In genomic region chr1:176876966-176877515, GRCh38 we compare ENCODE assay signal across 32 cellular contexts.
"Had no signal": no experiment of that assay in that cellular context is flagged by ENCODE, and none has a peak within 500 bp of the region (broad histone marks: within the 10 kb centered on the region; RNA-seq: fewer than 3 reads in every experiment).

No MANE protein-coding gene starts in this region.

- ATAC-seq: activated CD8-positive, alpha-beta T cell treated with anti-CD3 and anti-CD28 coated beads for 36 hours; activated naive CD4-positive, alpha-beta T cell treated with anti-CD3 and anti-CD28 coated beads, Interleukin-2, amount 50 U/mL, for 72 hours; activated T-cell treated with anti-CD3 and anti-CD28 coated beads, Interleukin-2, amount 50 U/mL, for 4 hours; activated T-cell treated with anti-CD3 and anti-CD28 coated beads, Interleukin-2, amount 50 U/mL, for 72 hours; activated T-helper 17 cell treated with anti-CD3 and anti-CD28 coated beads, Interleukin-2, amount 50 U/mL, for 72 hours; body of pancreas had no signal

- DNase-seq: activated B cell treated with CpG ODN at 0.5 μM for 24 hours; activated CD4-positive, alpha-beta memory T cell treated with anti-CD3 and anti-CD28 coated beads for 36 hours; activated CD4-positive, alpha-beta T cell treated with anti-CD3 and anti-CD28 coated beads for 4 hours; activated CD4-positive, alpha-beta T cell treated with anti-CD3 and anti-CD28 coated beads, Interleukin-2, amount 10 ng/mL, durations not matched to agents 24 days and 14 days; activated CD4-positive, alpha-beta T cell treated with anti-CD3 and anti-CD28 coated beads, Interleukin-2, amount 50 U/mL, for 1 hour; activated CD4-positive, alpha-beta T cell treated with anti-CD3 and anti-CD28 coated beads, Interleukin-2, amount 50 U/mL, for 4 hours; activated CD4-positive, CD25-positive, alpha-beta regulatory T cell treated with anti-CD3 and anti-CD28 coated beads, Interleukin-2, amount 50 U/mL, for 72 hours; activated CD8-positive, alpha-beta memory T cell treated with anti-CD3 and anti-CD28 coated beads, Interleukin-2, amount 50 U/mL, for 4 hours; activated CD8-positive, alpha-beta T cell treated with anti-CD3 and anti-CD28 coated beads for 36 hours; activated effector memory CD4-positive, alpha-beta T cell treated with anti-CD3 and anti-CD28 coated beads, Interleukin-2, amount 50 U/mL, for 16 hours; activated gamma-delta T cell treated with Interleukin-2 at 50 U/mL for 16 hours; activated naive CD4-positive, alpha-beta T cell; activated naive CD4-positive, alpha-beta T cell treated with anti-CD3 and anti-CD28 coated beads for 36 hours; activated naive CD4-positive, alpha-beta T cell treated with anti-CD3 and anti-CD28 coated beads, Interleukin-2, amount 50 U/mL, for 16 hours; activated naive CD8-positive, alpha-beta T cell treated with anti-CD3 and anti-CD28 coated beads for 36 hours; activated T-cell treated with anti-CD3 and anti-CD28 coated beads for 4 hours; activated T-cell treated with anti-CD3 and anti-CD28 coated beads, Interleukin-2, amount 50 U/mL, for 1 hour; activated T-cell treated with anti-CD3 and anti-CD28 coated beads, Interleukin-2, amount 50 U/mL, for 4 hours; activated T-cell treated with anti-CD3 and anti-CD28 coated beads, Interleukin-2, amount 50 U/mL, for 72 hours; adrenal gland; amniotic stem cell; aorta; body of pancreas; central memory CD4-positive, alpha-beta T cell; T-helper 2 cell; T-helper 9 cell had no signal

- H3K27ac ChIP-seq: adrenal gland, body of pancreas, VCaP had no signal

- H3K27me3 ChIP-seq: adrenal gland, body of pancreas had no signal

- H3K9me3 ChIP-seq: adrenal gland, body of pancreas had no signal

- H3K4me1 ChIP-seq: adrenal gland, body of pancreas had no signal

- H3K36me3 ChIP-seq: adrenal gland had no signal

- FAIRE-seq: astrocyte, colon, TTC549 had no signal

- H3K4me3 ChIP-seq: adrenal gland, body of pancreas had no signal
